ENCODE assay signal across 1 cellular context in genomic region chr4:103198111-103198765, GRCh38.
TF ChIP-seq lines count a peak whose summit lies in the region.

Gene CENPE (minus strand): TSS chr4:103198343. CDS start chr4:103198319, 24 bp downstream.

TF ChIP-seq in HEK293, 187 proteins besides CTCF, POLR2A, EP300 and RAD21 (continued from another document and continues in another):
- peak; percentile 18; the same call in 1 of the 2 replicates for TF ChIP-seq PATZ1 (tag by site-specific recombination; IDR thresholded peaks at IDR 0.05)
- TF ChIP-seq ZNF560 (tag by site-specific recombination; IDR thresholded peaks at IDR 0.05; ENCODE audit: borderline replicate concordance) = no peak
- TF ChIP-seq ZNF24 (tag by site-specific recombination; IDR thresholded peaks at IDR 0.05) = peak; percentile 67; the same call in 1 of the 2 replicates
- 0 out of 2 replicates have a peak, but pooled peaks have one; percentile 19 for TF ChIP-seq PRDM1 (tag by site-specific recombination; IDR thresholded peaks at IDR 0.05)
- no peak for TF ChIP-seq ZNF121 (tag by site-specific recombination; IDR thresholded peaks at IDR 0.05)
- 0 out of 2 replicates have a peak, but pooled peaks have one; percentile 30 for TF ChIP-seq ZIC2 (tag by site-specific recombination; IDR thresholded peaks at IDR 0.05)
- TF ChIP-seq ZNF501 (tag by site-specific recombination; IDR thresholded peaks at IDR 0.05) = peak; percentile 76; the same call in 1 of the 2 replicates
- TF ChIP-seq ZNF488 (tag by site-specific recombination; IDR thresholded peaks at IDR 0.05) = no peak
- peak; percentile 26; the same call in 1 of the 2 replicates for TF ChIP-seq ZBTB20 (tag by site-specific recombination; IDR thresholded peaks at IDR 0.05)
- peak; percentile 29; the same call in 1 of the 2 replicates for TF ChIP-seq ZNF843 (tag by site-specific recombination; IDR thresholded peaks at IDR 0.05)
- no peak for TF ChIP-seq BCL11A (tag by site-specific recombination; IDR thresholded peaks at IDR 0.05; ENCODE audit: low read depth)
- peak; percentile 63; the same call in 1 of the 2 replicates for TF ChIP-seq ZBTB48 (tag by site-specific recombination; IDR thresholded peaks at IDR 0.05)
- no peak for TF ChIP-seq ZNF146 (tag by site-specific recombination; IDR thresholded peaks at IDR 0.05)
- TF ChIP-seq ZNF555 (tag by site-specific recombination; conservative IDR thresholded peaks at IDR 0.05) = no peak
- TF ChIP-seq ZNF76 (tag by site-specific recombination; IDR thresholded peaks at IDR 0.05; ENCODE audit: borderline replicate concordance, low read depth) = 0 out of 2 replicates have a peak, but pooled peaks have one; percentile 20
- TF ChIP-seq ZFHX2 (tag by site-specific recombination; conservative IDR thresholded peaks at IDR 0.05) = no peak
- TF ChIP-seq EGR2 (tag by site-specific recombination; IDR thresholded peaks at IDR 0.05; ENCODE audit: low read depth) = no peak
- no peak for TF ChIP-seq TSHZ1 (tag by site-specific recombination; IDR thresholded peaks at IDR 0.05; ENCODE audit: borderline replicate concordance)
- 0 out of 2 replicates have a peak, but pooled peaks have one; percentile 25 for TF ChIP-seq ZNF580 (tag by site-specific recombination; IDR thresholded peaks at IDR 0.05)
- TF ChIP-seq PBX3 (CRISPR knock-in tag; IDR thresholded peaks at IDR 0.05) = 0 out of 2 replicates have a peak, but pooled peaks have one; percentile 30
- no peak for TF ChIP-seq ZNF610 (tag by site-specific recombination; IDR thresholded peaks at IDR 0.05; ENCODE audit: borderline replicate concordance)
- no peak for TF ChIP-seq ZNF311 (tag by site-specific recombination; IDR thresholded peaks at IDR 0.05; ENCODE audit: borderline replicate concordance)
- no peak for TF ChIP-seq PRDM6 (tag by site-specific recombination; IDR thresholded peaks at IDR 0.05)
- TF ChIP-seq SCRT2 (tag by site-specific recombination; IDR thresholded peaks at IDR 0.05) = peak; percentile 81
- TF ChIP-seq ZNF211 (tag by site-specific recombination; IDR thresholded peaks at IDR 0.05; ENCODE audit: low read depth) = no peak
- TF ChIP-seq KLF7 (tag by site-specific recombination; IDR thresholded peaks at IDR 0.05; ENCODE audit: borderline replicate concordance) = peak; percentile 41; the same call in 1 of the 2 replicates
- no peak for TF ChIP-seq ZNF292 (tag by site-specific recombination; IDR thresholded peaks at IDR 0.05; ENCODE audit: borderline replicate concordance, low read depth)
- TF ChIP-seq ZNF549 (tag by site-specific recombination; IDR thresholded peaks at IDR 0.05) = no peak
- no peak for TF ChIP-seq ZSCAN16 (tag by site-specific recombination; IDR thresholded peaks at IDR 0.05)
- no peak for TF ChIP-seq ZNF830 (tag by site-specific recombination; IDR thresholded peaks at IDR 0.05; ENCODE audit: low read depth)
- no peak for TF ChIP-seq OSR2 (tag by site-specific recombination; IDR thresholded peaks at IDR 0.05)
- TF ChIP-seq KLF9 (tag by site-specific recombination; IDR thresholded peaks at IDR 0.05; ENCODE audit: low read depth) = peak; percentile 47; the same call in 1 of the 2 replicates
- TF ChIP-seq REPIN1 (tag by site-specific recombination; IDR thresholded peaks at IDR 0.05; ENCODE audit: low read depth) = no peak
- TF ChIP-seq ZBTB26 (tag by site-specific recombination; optimal IDR thresholded peaks at IDR 0.05) = peak; percentile 6
- TF ChIP-seq SALL2 (tag by site-specific recombination; IDR thresholded peaks at IDR 0.05; ENCODE audit: borderline replicate concordance) = no peak
- TF ChIP-seq ZNF391 (tag by site-specific recombination; IDR thresholded peaks at IDR 0.05; ENCODE audit: borderline replicate concordance, low read depth) = 0 out of 2 replicates have a peak, but pooled peaks have one; percentile 36
- TF ChIP-seq ZNF585B (tag by site-specific recombination; IDR thresholded peaks at IDR 0.05) = no peak
- no peak for TF ChIP-seq ZNF23 (tag by site-specific recombination; IDR thresholded peaks at IDR 0.05; ENCODE audit: borderline replicate concordance)
- no peak for TF ChIP-seq YY1 (tag by site-specific recombination; IDR thresholded peaks at IDR 0.05)
- TF ChIP-seq ZNF155 (tag by site-specific recombination; IDR thresholded peaks at IDR 0.05) = no peak
- TF ChIP-seq ZNF426 (tag by site-specific recombination; IDR thresholded peaks at IDR 0.05) = no peak
- TF ChIP-seq ZBTB6 (tag by site-specific recombination; IDR thresholded peaks at IDR 0.05) = no peak
- TF ChIP-seq PRDM4 (tag by site-specific recombination; IDR thresholded peaks at IDR 0.05) = no peak
